ENCODE assay signal across 8 cellular contexts in genomic region chr10:6202684-6203330, GRCh38. TPM values are rescaled to one million over a fixed set of nuclear protein-coding genes. Genes with fewer than 3 reads are reported as not detected.
DNase-seq lines count a peak whose midpoint lies in the region; ATAC-seq and TF ChIP-seq lines count a peak whose summit lies in the region.

Gene PFKFB3 (plus strand): TSS chr10:6202932. CDS start chr10:6203261, 329 bp downstream.

- intact Hi-C loops in activated CD4-positive, alpha-beta T cell treated with anti-CD3 and anti-CD28 coated beads, Interleukin-2, amount 10 ng/mL, durations not matched to agents 24 days and 14 days (cut with micrococcal nuclease): loop anchor here (1.0 to 5.0 kb wide), 9 partner anchors 40 to 464 kb away; partner anchors contain the start of gene PRKCQ

- H3K9me3 Mint-ChIP-seq in activated CD4-positive, alpha-beta T cell treated with anti-CD3 and anti-CD28 coated beads, Interleukin-2, amount 10 ng/mL, durations not matched to agents 24 days and 14 days: no peaks in the 10 kb centered on the region

- peak within 1 kb of the TSS; percentile 97 for H3K27ac Mint-ChIP-seq in activated CD4-positive, alpha-beta T cell treated with anti-CD3 and anti-CD28 coated beads, Interleukin-2, amount 10 ng/mL, durations not matched to agents 24 days and 14 days

- H3K36me3 Mint-ChIP-seq in activated CD4-positive, alpha-beta T cell treated with anti-CD3 and anti-CD28 coated beads, Interleukin-2, amount 10 ng/mL, durations not matched to agents 24 days and 14 days (ENCODE audit: low read depth): peaks cover 21% of the 10 kb centered on the region

- peaks cover 42% of the 10 kb centered on the region for H3K4me1 Mint-ChIP-seq in activated CD4-positive, alpha-beta T cell treated with anti-CD3 and anti-CD28 coated beads, Interleukin-2, amount 10 ng/mL, durations not matched to agents 24 days and 14 days

- peak within 1 kb of the TSS; percentile 99 for H3K4me3 ChIP-seq in coronary artery

- TF ChIP-seq CTCF in coronary artery (IDR thresholded peaks at IDR 0.05): peak; percentile 98

- no peaks in the 10 kb centered on the region for H3K27me3 Mint-ChIP-seq in activated CD4-positive, alpha-beta T cell treated with anti-CD3 and anti-CD28 coated beads, Interleukin-2, amount 10 ng/mL, durations not matched to agents 24 days and 14 days

- peak within 1 kb of the TSS; percentile 96 to 99 for H3K27ac ChIP-seq in coronary artery

- in situ Hi-C loops in ACHN (cut with HindIII; ENCODE audit: low pct_ligation_motif_present, low pct_unique_long_range_greater_than_20kb, low sequenced_read_pairs): no loop called here

- peak within 1 kb of the TSS; percentile 92 for H3K4me3 Mint-ChIP-seq in activated CD4-positive, alpha-beta T cell treated with anti-CD3 and anti-CD28 coated beads, Interleukin-2, amount 10 ng/mL, durations not matched to agents 24 days and 14 days

- DNase-seq in ACHN (peak; percentile 92), NCI-H2227 (lab: John Stamatoyannopoulos, UW; ENCODE audit: unreplicated experiment) (peak; percentile 94), coronary artery (ENCODE audit: low spot score) (peak; percentile 97), left kidney (ENCODE audit: low read depth, low spot score) (peak; percentile 98)
- peak; percentile 99 for DNase-seq in activated CD4-positive, alpha-beta T cell treated with anti-CD3 and anti-CD28 coated beads, Interleukin-2, amount 10 ng/mL, durations not matched to agents 24 days and 14 days
- peak; percentile 92 to 97 for DNase-seq in stimulated activated CD4-positive, alpha-beta T cell treated with anti-CD3 and anti-CD28 coated beads, Interleukin-2, amount 100 ng/mL, for 24 hours

- ATAC-seq in GM18517 (IDR thresholded peaks at IDR 0.05; ENCODE audit: unreplicated experiment): peak; percentile 69
- peak; percentile 68 for ATAC-seq in HG03039 (IDR thresholded peaks at IDR 0.05; ENCODE audit: unreplicated experiment)

RNA-seq across cellular contexts. Expression of gene PFKFB3, which starts in this region (rescaled TPM):
- 108 TPM in 2 replicates for total RNA-seq in activated CD4-positive, alpha-beta T cell treated with anti-CD3 and anti-CD28 coated beads, Interleukin-2, amount 10 ng/mL, durations not matched to agents 24 days and 14 days

Comparison
In these comparisons a context has a peak if more than half of its experiments do, and no peak if none do; other contexts are left out.
1. Peak in every context shown above with its lines: DNase-seq, ATAC-seq, H3K4me3 ChIP-seq and H3K27ac ChIP-seq.